In the genomic region with DNA sequence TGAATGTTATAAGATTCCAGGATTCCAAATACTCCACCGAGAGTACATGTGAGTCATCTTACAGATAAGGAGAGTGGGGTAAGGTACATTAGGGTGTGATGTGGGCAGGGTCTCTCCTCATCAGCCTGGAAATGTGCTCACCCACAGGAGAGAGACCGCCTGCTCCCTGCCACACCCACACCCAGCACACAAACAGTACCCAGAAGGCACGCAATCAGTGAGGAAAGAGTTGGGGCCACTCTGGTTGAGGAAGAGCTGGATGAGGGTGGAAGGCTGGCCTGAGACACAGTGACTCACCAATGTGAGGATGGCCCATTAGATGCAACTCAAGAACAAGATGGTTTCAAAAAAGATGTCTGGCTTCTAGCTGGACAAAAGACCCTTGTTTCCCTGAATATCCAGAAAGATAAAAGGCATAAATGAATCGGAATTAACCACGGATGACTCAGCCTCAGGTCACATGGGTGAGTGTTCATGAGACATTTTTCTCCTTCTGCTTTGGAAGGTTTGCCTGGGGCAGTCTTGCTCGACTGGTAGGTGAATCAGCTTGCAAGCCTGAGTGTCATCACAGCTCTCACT, we compare ENCODE assay signal across 9 cellular contexts. TPM values are rescaled to one million over a fixed set of nuclear protein-coding genes. Genes with fewer than 3 reads are reported as not detected.
A peak's percentile ranks its signal among the peaks of the same experiment; 100 is the strongest.
DNase-seq lines count a peak whose midpoint lies in the region; ATAC-seq and TF ChIP-seq lines count a peak whose summit lies in the region.
"Had no signal": no experiment of that assay in that cellular context is flagged by ENCODE, and none has a peak within 500 bp of the region (broad histone marks: within the 10 kb centered on the region; RNA-seq: fewer than 3 reads in every experiment).

No MANE protein-coding gene starts in this region.

- no peak for TF ChIP-seq POLR2A in uterus (IDR thresholded peaks at IDR 0.05)

- no peaks in the 10 kb centered on the region for H3K9me3 ChIP-seq in uterus

- intact Hi-C loops in uterus (cut with DNase I; ENCODE audit: low total_unique reads) = no loop called here
- intact Hi-C loops in activated CD4-positive, alpha-beta T cell treated with anti-CD3 and anti-CD28 coated beads, Interleukin-2, amount 10 ng/mL, durations not matched to agents 24 days and 14 days (cut with micrococcal nuclease) = no loop called here

- H3K4me3 Mint-ChIP-seq in activated CD4-positive, alpha-beta T cell treated with anti-CD3 and anti-CD28 coated beads, Interleukin-2, amount 10 ng/mL, durations not matched to agents 24 days and 14 days = no peak overlapping the region
- H3K4me3 Mint-ChIP-seq: activated T-helper 1 cell treated with anti-CD3 and anti-CD28 coated beads, Interleukin-12 subunit alpha, Interleukin-12 subunit beta, Interleukin-2, Interleukin-4 antibody, amounts not matched to agents 30 ng/mL and 10 ng/mL and 1 ng/mL, durations not matched to agents 14 hours and 24 hours and 36 hours had no signal

- H3K4me3 ChIP-seq in coronary artery (no peak overlapping the region), uterus (no peak overlapping the region)

- H3K36me3 Mint-ChIP-seq in activated CD4-positive, alpha-beta T cell treated with anti-CD3 and anti-CD28 coated beads, Interleukin-2, amount 10 ng/mL, durations not matched to agents 24 days and 14 days (ENCODE audit: low read depth) = no peaks in the 10 kb centered on the region

- no peak overlapping the region for H3K27ac Mint-ChIP-seq in activated CD4-positive, alpha-beta T cell treated with anti-CD3 and anti-CD28 coated beads, Interleukin-2, amount 10 ng/mL, durations not matched to agents 24 days and 14 days
- H3K27ac Mint-ChIP-seq: activated T-helper 1 cell treated with anti-CD3 and anti-CD28 coated beads, Interleukin-12 subunit alpha, Interleukin-12 subunit beta, Interleukin-2, Interleukin-4 antibody, amounts not matched to agents 30 ng/mL and 10 ng/mL and 1 ng/mL, durations not matched to agents 14 hours and 24 hours and 36 hours had no signal

- H3K27me3 Mint-ChIP-seq in activated CD4-positive, alpha-beta T cell treated with anti-CD3 and anti-CD28 coated beads, Interleukin-2, amount 10 ng/mL, durations not matched to agents 24 days and 14 days = no peaks in the 10 kb centered on the region

- TF ChIP-seq CTCF in coronary artery (IDR thresholded peaks at IDR 0.05) = no peak
- no peak for TF ChIP-seq CTCF in uterus (IDR thresholded peaks at IDR 0.05)

- peak overlapping the region; percentile 5 to 62 for H3K27ac ChIP-seq in coronary artery
- no peak overlapping the region for H3K27ac ChIP-seq in uterus

- no peaks in the 10 kb centered on the region for H3K4me1 Mint-ChIP-seq in activated CD4-positive, alpha-beta T cell treated with anti-CD3 and anti-CD28 coated beads, Interleukin-2, amount 10 ng/mL, durations not matched to agents 24 days and 14 days

- H3K27me3 ChIP-seq in uterus = no peaks in the 10 kb centered on the region

- H3K36me3 ChIP-seq in uterus = no peaks in the 10 kb centered on the region

- H3K4me1 ChIP-seq in uterus = no peaks in the 10 kb centered on the region

- DNase-seq in COLO668 (lab: John Stamatoyannopoulos, UW; ENCODE audit: unreplicated experiment) = peak; percentile 4
- peak; percentile 43 for DNase-seq in NCI-H460 (ENCODE audit: extremely low read depth, low read depth)
- DNase-seq in coronary artery (ENCODE audit: low spot score) = no peak
- peak; percentile 96 for DNase-seq in non-pigmented ciliary epithelial cell (ENCODE audit: low read depth)
- no peak for DNase-seq in occipital lobe (lab: John Stamatoyannopoulos, UW)
- no peak for DNase-seq in uterus
- no peak for DNase-seq in activated CD4-positive, alpha-beta T cell treated with anti-CD3 and anti-CD28 coated beads, Interleukin-2, amount 10 ng/mL, durations not matched to agents 24 days and 14 days

- H3K9me3 Mint-ChIP-seq in activated CD4-positive, alpha-beta T cell treated with anti-CD3 and anti-CD28 coated beads, Interleukin-2, amount 10 ng/mL, durations not matched to agents 24 days and 14 days = no peaks in the 10 kb centered on the region
- H3K9me3 Mint-ChIP-seq: activated T-helper 1 cell treated with anti-CD3 and anti-CD28 coated beads, Interleukin-12 subunit alpha, Interleukin-12 subunit beta, Interleukin-2, Interleukin-4 antibody, amounts not matched to agents 30 ng/mL and 10 ng/mL and 1 ng/mL, durations not matched to agents 14 hours and 24 hours and 36 hours had no signal

- ATAC-seq in GM19455 (IDR thresholded peaks at IDR 0.05; ENCODE audit: unreplicated experiment) = no peak

RNA-seq across cellular contexts. Expression of a gene that starts 51.1 kb away (rescaled TPM):
- 8.4 and 8.6 TPM in 2 replicates for total RNA-seq in NCI-H460 (2014; rRNA removed; shearing (Covaris generic))
- 3.6 and 4.9 TPM in 2 replicates for polyA plus RNA-seq in NCI-H460 (2014; cell fraction: nucleus; rRNA removed)
- 20.4 TPM for total RNA-seq in occipital lobe
- 100 to 1,000 TPM in 1 of 4 donors, 10 to 100 TPM in 3; 14.7 to 127 (median 28.0) TPM for total RNA-seq in uterus
- 0.05 and 0.30 TPM in 2 replicates for total RNA-seq in activated CD4-positive, alpha-beta T cell treated with anti-CD3 and anti-CD28 coated beads, Interleukin-2, amount 10 ng/mL, durations not matched to agents 24 days and 14 days

Comparison
In these comparisons a context has a peak if more than half of its experiments do, and no peak if none do; other contexts are left out.
1. DNase-seq: peak in COLO668 (single experiment), NCI-H460 (single experiment) and non-pigmented ciliary epithelial cell (single experiment); none in coronary artery (single experiment), occipital lobe (single experiment), uterus (0 of 2) and activated CD4-positive, alpha-beta T cell treated with anti-CD3 and anti-CD28 coated beads, Interleukin-2, amount 10 ng/mL, durations not matched to agents 24 days and 14 days (single experiment).
2. H3K27ac ChIP-seq: peak in coronary artery (2 of 2); none in uterus (0 of 2).